ENCODE assay signal across 8 cellular contexts in genomic region chr2:108583903-108584520, GRCh38. TPM values are rescaled to one million over a fixed set of nuclear protein-coding genes. Genes with fewer than 3 reads are reported as not detected.
DNase-seq lines count a peak whose midpoint lies in the region; ATAC-seq and TF ChIP-seq lines count a peak whose summit lies in the region.

No MANE protein-coding gene starts in this region.

- peak; percentile 68 for ATAC-seq in GM21367 (IDR thresholded peaks at IDR 0.05; ENCODE audit: unreplicated experiment)

- H3K36me3 ChIP-seq in fibroblast of lung (ENCODE audit: control insufficient read depth, insufficient read depth, low read length), result no peaks in the 10 kb centered on the region
- H3K36me3 ChIP-seq in neural cell (ENCODE audit: insufficient read depth, low read length), result no peaks in the 10 kb centered on the region
- H3K36me3 ChIP-seq in tibial artery, result no peaks in the 10 kb centered on the region

- peak; percentile 63 for TF ChIP-seq RAD21 in neural cell (conservative IDR thresholded peaks at IDR 0.05)

- H3K9me3 ChIP-seq in fibroblast of lung (ENCODE audit: control insufficient read depth, insufficient read depth, low read depth, low read length) (no peaks in the 10 kb centered on the region), neural cell (ENCODE audit: low read length) (no peaks in the 10 kb centered on the region), tibial artery (no peaks in the 10 kb centered on the region)

- no peak for TF ChIP-seq EP300 in neural cell (conservative IDR thresholded peaks at IDR 0.05; ENCODE audit: poor library complexity, severe bottlenecking)

- intact Hi-C loops in tibial artery (cut with DNase I; ENCODE audit: low total_unique reads), result no loop called here

- peaks cover 32% of the 10 kb centered on the region for H3K79me2 ChIP-seq in fibroblast of lung (ENCODE audit: control insufficient read depth, insufficient read depth, low read length)
- no peaks in the 10 kb centered on the region for H3K79me2 ChIP-seq in neural cell (replicated peaks; ENCODE audit: insufficient read depth, low read length)

- H3K27me3 ChIP-seq in fibroblast of lung (ENCODE audit: control insufficient read depth, insufficient read depth, low read length) (no peaks in the 10 kb centered on the region), neural cell (ENCODE audit: insufficient read depth, low read depth, low read length) (no peaks in the 10 kb centered on the region), tibial artery (no peaks in the 10 kb centered on the region)

- no peak overlapping the region for H3K27ac ChIP-seq in fibroblast of lung (ENCODE audit: insufficient read depth, low read length)
- no peak overlapping the region for H3K27ac ChIP-seq in neural cell (ENCODE audit: low read length)
- peak overlapping the region in 1 of 2 donors; percentile 20 for H3K27ac ChIP-seq in tibial artery

- peaks cover 27% of the 10 kb centered on the region for H3K4me1 ChIP-seq in fibroblast of lung (ENCODE audit: control insufficient read depth, extremely low read depth, insufficient read depth, low read length)
- H3K4me1 ChIP-seq in tibial artery, result peaks cover 7 to 51% (median 40%) of the 10 kb centered on the region in 4 donors

- no peaks in the 10 kb centered on the region for H3K9me2 ChIP-seq in neural cell (ENCODE audit: insufficient read depth, low read length)

- H3K4me3 ChIP-seq in fibroblast of lung (replicated peaks in 1 of 4; ENCODE audit: control extremely low read depth in 1 of 4, insufficient read depth in 1 of 4, low read depth in 3 of 4, low read length in 4 of 4) (no peak overlapping the region), neural cell (ENCODE audit: low read length) (no peak overlapping the region), tibial artery (no peak overlapping the region)

- H2AFZ ChIP-seq in fibroblast of lung (ENCODE audit: low read length) (no peak overlapping the region), neural cell (ENCODE audit: low read depth, low read length) (no peak overlapping the region)

- TF ChIP-seq CTCF in fibroblast of lung (conservative IDR thresholded peaks at IDR 0.05 in 1 of 2, IDR thresholded peaks at IDR 0.05 in 1 of 2; ENCODE audit: low read depth in 1 of 2, low read length in 2 of 2) (peak; percentile 77 to 83), neural cell (IDR thresholded peaks at IDR 0.05; ENCODE audit: poor library complexity, severe bottlenecking) (peak; percentile 57), tibial artery (IDR thresholded peaks at IDR 0.05) (peak; percentile 73 to 81)

- H3K9ac ChIP-seq in fibroblast of lung (ENCODE audit: insufficient read depth, low read length) (no peak overlapping the region), neural cell (ENCODE audit: low read length) (no peak overlapping the region)

- DNase-seq in DMS153 treated with DMSO at 0.1 percent for 48 hours (lab: John Stamatoyannopoulos, UW; ENCODE audit: unreplicated experiment) (peak; percentile 55), HT-29 (ENCODE audit: low spot score) (peak; percentile 82), NOMO-1 treated with dmso at 0.1 percent for 144 hours (lab: John Stamatoyannopoulos, UW; ENCODE audit: unreplicated experiment) (peak; percentile 13), activated T-cell treated with anti-CD3 and anti-CD28 coated beads for 4 hours (peak; percentile 40), fibroblast of lung (ENCODE audit: low read depth in 2 of 2) (peak; percentile 77 to 88), tibial artery (peak in 1 of 2 donors; percentile 59)

- H4K20me1 ChIP-seq in fibroblast of lung (ENCODE audit: control insufficient read depth, extremely low read depth, insufficient read depth, low read length) (no peaks in the 10 kb centered on the region), neural cell (ENCODE audit: insufficient read depth) (no peaks in the 10 kb centered on the region)

- H3F3A ChIP-seq in neural cell (ENCODE audit: insufficient read depth, low read length, poor library complexity, severe bottlenecking), result no peaks in the 10 kb centered on the region

- peak overlapping the region; percentile 58 for H3K4me2 ChIP-seq in fibroblast of lung (ENCODE audit: extremely low read depth, insufficient read depth, low read length)
- H3K4me2 ChIP-seq in neural cell (ENCODE audit: low read length), result no peak overlapping the region

TF ChIP-seq in neural cell, 6 proteins besides CTCF, POLR2A, EP300 and RAD21:
- TF ChIP-seq POLR2AphosphoS5 (IDR thresholded peaks at IDR 0.05) (no peak), SMC3 (conservative IDR thresholded peaks at IDR 0.05; ENCODE audit: poor library complexity) (peak; percentile 57), EZH2 (IDR thresholded peaks at IDR 0.05; ENCODE audit: borderline replicate concordance, insufficient read depth, low read length, poor library complexity, severe bottlenecking) (no peak), TAF1 (IDR thresholded peaks at IDR 0.05; ENCODE audit: low read depth) (no peak), REST (IDR thresholded peaks at IDR 0.05; ENCODE audit: borderline replicate concordance) (no peak), MXI1 (conservative IDR thresholded peaks at IDR 0.05; ENCODE audit: poor library complexity, severe bottlenecking) (no peak)

RNA-seq across cellular contexts. Expression of gene LIMS1, which starts 49.7 kb away (rescaled TPM):
- total RNA-seq in HT-29 (2014; rRNA removed; shearing (Covaris generic)), result 28.5 and 43.1 TPM in 2 replicates
- total RNA-seq in fibroblast of lung, result 52.7 and 63.7 TPM in 2 replicates
- 100 and 108 TPM in 2 replicates for polyA plus RNA-seq in fibroblast of lung
- 50.2 and 61.0 TPM in 2 replicates for polyA plus RNA-seq in fibroblast of lung (2012)
- 84.0 and 84.7 TPM in 2 replicates for polyA minus RNA-seq in fibroblast of lung (ENCODE audit: low replicate concordance)
- polyA plus RNA-seq in neural cell, result 8.2 and 12.3 TPM in 2 replicates
- polyA minus RNA-seq in neural cell, result 17.8 and 20.1 TPM in 2 replicates
